In the genomic region with DNA sequence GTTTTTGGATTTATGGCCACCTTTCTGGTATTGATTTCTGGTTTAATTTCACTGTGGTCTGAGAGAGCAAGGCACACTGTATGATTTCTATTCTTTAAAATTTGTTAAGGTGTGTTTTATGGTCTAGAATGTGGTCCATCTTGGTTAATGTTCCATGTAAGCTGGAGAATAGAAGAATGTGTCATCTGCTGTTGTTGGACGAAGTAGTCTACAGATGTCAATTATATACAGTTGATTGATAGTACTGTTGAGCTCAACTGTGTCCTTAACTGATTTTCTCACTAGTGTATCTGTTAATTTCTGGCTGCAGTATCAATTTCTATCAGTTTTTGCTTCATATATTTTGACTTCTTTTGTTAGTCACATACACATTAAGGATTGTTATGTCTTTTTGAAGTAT, we compare ENCODE assay signal across 20 cellular contexts.
DNase-seq lines count a peak whose midpoint lies in the region; ATAC-seq, FAIRE-seq and TF ChIP-seq lines count a peak whose summit lies in the region.
"Had no signal": no experiment of that assay in that cellular context is flagged by ENCODE, and none has a peak within 500 bp of the region (broad histone marks: within the 10 kb centered on the region; RNA-seq: fewer than 3 reads in every experiment).

No MANE protein-coding gene starts in this region.

- no peaks in the 10 kb centered on the region for H3K9me3 ChIP-seq in K562 (replicated peaks; ENCODE audit: control insufficient read depth, insufficient read depth, low read depth, low read length)
- H3K9me3 ChIP-seq: SJCRH30 had no signal

- no peaks in the 10 kb centered on the region for H3K9me1 ChIP-seq in K562 (ENCODE audit: control insufficient read depth, insufficient read depth, low read length)

- no peaks in the 10 kb centered on the region for H3K27me3 Mint-ChIP-seq in activated naive CD8-positive, alpha-beta T cell
- no peaks in the 10 kb centered on the region for H3K27me3 Mint-ChIP-seq in activated naive CD8-positive, alpha-beta T cell treated with anti-CD3 and anti-CD28 coated beads, Interleukin-2, amount 50 U/mL, for 24 hours
- no peaks in the 10 kb centered on the region for H3K27me3 Mint-ChIP-seq in nephron progenitor cell (ENCODE audit: low read depth, poor library complexity)

- no peak overlapping the region for H3K4me2 ChIP-seq in K562 (ENCODE audit: insufficient read depth, low read length)

- no peak overlapping the region for H3K4me3 ChIP-seq in K562
- H3K4me3 ChIP-seq: SJCRH30 had no signal

- peak overlapping the region; percentile 19 for H3K27ac Mint-ChIP-seq in activated naive CD8-positive, alpha-beta T cell
- H3K27ac Mint-ChIP-seq in activated naive CD8-positive, alpha-beta T cell treated with anti-CD3 and anti-CD28 coated beads, Interleukin-2, amount 50 U/mL, for 24 hours: no peak overlapping the region
- H3K27ac Mint-ChIP-seq in nephron progenitor cell: peak overlapping the region; percentile 25

- H3K9ac ChIP-seq in K562 (ENCODE audit: insufficient read depth in 1 of 2, low read depth in 2 of 2, low read length in 2 of 2): no peak overlapping the region

- no peak for TF ChIP-seq RAD21 in K562 (CRISPR knock-in tag; conservative IDR thresholded peaks at IDR 0.05 in 1 of 2, IDR thresholded peaks at IDR 0.05 in 1 of 2)

- no peaks in the 10 kb centered on the region for H3K9me3 Mint-ChIP-seq in activated naive CD8-positive, alpha-beta T cell (ENCODE audit: low read depth)
- no peaks in the 10 kb centered on the region for H3K9me3 Mint-ChIP-seq in activated naive CD8-positive, alpha-beta T cell treated with anti-CD3 and anti-CD28 coated beads, Interleukin-2, amount 50 U/mL, for 24 hours
- H3K9me3 Mint-ChIP-seq in nephron progenitor cell: no peaks in the 10 kb centered on the region

- H3K27ac ChIP-seq in K562 (ENCODE audit: extremely low read depth, low read depth, low read length): peak overlapping the region; percentile 41; the same call in 1 of the 3 replicates
- H3K27ac ChIP-seq: C4-2B, SJCRH30 had no signal

- CTCF ChIA-PET in K562 (lab: Yijun Ruan, JAX; ENCODE audit: low intra/inter-chr PET ratio): no interaction called here

- no peak for ATAC-seq in activated naive CD8-positive, alpha-beta T cell treated with anti-CD3 and anti-CD28 coated beads, Interleukin-2, amount 50 U/mL, for 24 hours
- ATAC-seq in K562 (peak; percentile 54), GM21360 (IDR thresholded peaks at IDR 0.05; ENCODE audit: unreplicated experiment) (no peak)
- ATAC-seq: Panc1 had no signal

- DNase-seq in activated naive CD8-positive, alpha-beta T cell treated with anti-CD3 and anti-CD28 coated beads, Interleukin-2, amount 50 U/mL, for 24 hours: no peak
- peak; percentile 21 for DNase-seq in OCI-M1 (lab: John Stamatoyannopoulos, UW)
- no peak for DNase-seq in K562 (ENCODE audit: extremely low read depth in 1 of 4, low spot score in 3 of 4)
- no peak for DNase-seq in nephron progenitor cell
- DNase-seq in occipital lobe (lab: John Stamatoyannopoulos, UW): no peak
- no peak for DNase-seq in NCI-H1092 (lab: John Stamatoyannopoulos, UW)
- DNase-seq: DMS79; H7; KG1; NCI-H1092 treated with DMSO at 0.1 percent for 48 hours; NCI-H1436 treated with DMSO at 0.1 percent for 48 hours; NCI-H1930; NCI-H2227 treated with DMSO at 0.1 percent for 48 hours; NCI-H510A; NK-92 treated with Interleukin-12 subunit alpha and Interleukin-12 subunit beta, amount 100 ng/mL, for 24 hours; SJCRH30 had no signal

- peaks cover 2% of the 10 kb centered on the region for H3K36me3 Mint-ChIP-seq in activated naive CD8-positive, alpha-beta T cell
- H3K36me3 Mint-ChIP-seq in activated naive CD8-positive, alpha-beta T cell treated with anti-CD3 and anti-CD28 coated beads, Interleukin-2, amount 50 U/mL, for 24 hours (ENCODE audit: low read depth): peaks cover 2% of the 10 kb centered on the region
- H3K36me3 Mint-ChIP-seq in nephron progenitor cell (ENCODE audit: low read depth): peaks cover 25% of the 10 kb centered on the region

- peaks cover 14% of the 10 kb centered on the region; the same call in 2 of the 3 replicates for H3K36me3 ChIP-seq in K562 (ENCODE audit: control insufficient read depth, insufficient read depth, low read length)
- H3K36me3 ChIP-seq: SJCRH30 had no signal

- FAIRE-seq in K562 (lab: Jason Lieb, UNC): no peak

- peaks cover 73% of the 10 kb centered on the region for H3K79me2 ChIP-seq in K562 (ENCODE audit: control insufficient read depth, insufficient read depth, low read length)

- no peaks in the 10 kb centered on the region for H4K20me1 ChIP-seq in K562 (replicated peaks; ENCODE audit: control insufficient read depth, insufficient read depth, low read length)

- intact Hi-C loops in K562 (cut with micrococcal nuclease): no loop called here

- no peak for TF ChIP-seq EP300 in K562 (IDR thresholded peaks at IDR 0.05; ENCODE audit: low read length)

- peaks cover 29% of the 10 kb centered on the region for H3K4me1 Mint-ChIP-seq in activated naive CD8-positive, alpha-beta T cell (ENCODE audit: low read depth)
- peaks cover 15% of the 10 kb centered on the region for H3K4me1 Mint-ChIP-seq in activated naive CD8-positive, alpha-beta T cell treated with anti-CD3 and anti-CD28 coated beads, Interleukin-2, amount 50 U/mL, for 24 hours
- peaks cover 19% of the 10 kb centered on the region for H3K4me1 Mint-ChIP-seq in nephron progenitor cell

- H3K4me3 Mint-ChIP-seq in activated naive CD8-positive, alpha-beta T cell: peak overlapping the region; percentile 6
- no peak overlapping the region for H3K4me3 Mint-ChIP-seq in activated naive CD8-positive, alpha-beta T cell treated with anti-CD3 and anti-CD28 coated beads, Interleukin-2, amount 50 U/mL, for 24 hours
- no peak overlapping the region for H3K4me3 Mint-ChIP-seq in nephron progenitor cell

- H3K27me3 ChIP-seq in K562 (ENCODE audit: control insufficient read depth in 2 of 2, insufficient read depth in 2 of 2, low read length in 2 of 2): no peaks in the 10 kb centered on the region
- H3K27me3 ChIP-seq: SJCRH30 had no signal

- no peak for TF ChIP-seq CTCF in K562 (IDR thresholded peaks at IDR 0.05 in 2 of 3, conservative IDR thresholded peaks at IDR 0.05 in 1 of 3; ENCODE audit: insufficient read depth in 2 of 3, low read depth in 1 of 3, low read length in 3 of 3)
- TF ChIP-seq CTCF in nephron progenitor cell (IDR thresholded peaks at IDR 0.05): no peak

- in situ Hi-C loops in K562 (cut with MboI): no loop called here

- no peak for TF ChIP-seq POLR2A in K562 (conservative IDR thresholded peaks at IDR 0.05)

- H3K4me1 ChIP-seq in K562 (replicated peaks in 1 of 2; ENCODE audit: control insufficient read depth in 2 of 2, insufficient read depth in 2 of 2, low read length in 2 of 2): peaks cover 5 to 8% of the 10 kb centered on the region in 2 experiments
- H3K4me1 ChIP-seq: SJCRH30 had no signal

- BruUV-seq in K562 (replicated peaks; lab: Mats Ljungman, UMichigan): no TSS peak

- POLR2A ChIA-PET in K562 (lab: Yijun Ruan, JAX): no interaction called here

- WGBS in K562 (ENCODE audit: insufficient coverage, low coverage, missing lambda C conversion rate): 17% methylated on average over 1 of the region's 1 CpG

- no peak overlapping the region for H2AFZ ChIP-seq in K562 (ENCODE audit: low read depth, low read length)

TF ChIP-seq in K562, 482 proteins besides CTCF, POLR2A, EP300 and RAD21:
- TF ChIP-seq, protein P1, sequence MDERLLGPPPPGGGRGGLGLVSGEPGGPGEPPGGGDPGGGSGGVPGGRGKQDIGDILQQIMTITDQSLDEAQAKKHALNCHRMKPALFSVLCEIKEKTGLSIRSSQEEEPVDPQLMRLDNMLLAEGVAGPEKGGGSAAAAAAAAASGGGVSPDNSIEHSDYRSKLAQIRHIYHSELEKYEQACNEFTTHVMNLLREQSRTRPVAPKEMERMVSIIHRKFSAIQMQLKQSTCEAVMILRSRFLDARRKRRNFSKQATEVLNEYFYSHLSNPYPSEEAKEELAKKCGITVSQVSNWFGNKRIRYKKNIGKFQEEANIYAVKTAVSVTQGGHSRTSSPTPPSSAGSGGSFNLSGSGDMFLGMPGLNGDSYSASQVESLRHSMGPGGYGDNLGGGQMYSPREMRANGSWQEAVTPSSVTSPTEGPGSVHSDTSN (CRISPR knock-in tag; IDR thresholded peaks at IDR 0.05; ENCODE audit: low read depth): no peak
- TF ChIP-seq, protein P1 (tag; conservative IDR thresholded peaks at IDR 0.05; ENCODE audit: low read depth): peak; percentile 69
- no peak for TF ChIP-seq GTF2E2 (tag; IDR thresholded peaks at IDR 0.05)
- peak; percentile 90 for TF ChIP-seq MEIS2 (IDR thresholded peaks at IDR 0.05; ENCODE audit: partially characterized antibody)
- TF ChIP-seq, protein P2, sequence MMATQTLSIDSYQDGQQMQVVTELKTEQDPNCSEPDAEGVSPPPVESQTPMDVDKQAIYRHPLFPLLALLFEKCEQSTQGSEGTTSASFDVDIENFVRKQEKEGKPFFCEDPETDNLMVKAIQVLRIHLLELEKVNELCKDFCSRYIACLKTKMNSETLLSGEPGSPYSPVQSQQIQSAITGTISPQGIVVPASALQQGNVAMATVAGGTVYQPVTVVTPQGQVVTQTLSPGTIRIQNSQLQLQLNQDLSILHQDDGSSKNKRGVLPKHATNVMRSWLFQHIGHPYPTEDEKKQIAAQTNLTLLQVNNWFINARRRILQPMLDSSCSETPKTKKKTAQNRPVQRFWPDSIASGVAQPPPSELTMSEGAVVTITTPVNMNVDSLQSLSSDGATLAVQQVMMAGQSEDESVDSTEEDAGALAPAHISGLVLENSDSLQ (IDR thresholded peaks at IDR 0.05): peak; percentile 76
